ENCODE assay signal across 20 cellular contexts in the genomic region with DNA sequence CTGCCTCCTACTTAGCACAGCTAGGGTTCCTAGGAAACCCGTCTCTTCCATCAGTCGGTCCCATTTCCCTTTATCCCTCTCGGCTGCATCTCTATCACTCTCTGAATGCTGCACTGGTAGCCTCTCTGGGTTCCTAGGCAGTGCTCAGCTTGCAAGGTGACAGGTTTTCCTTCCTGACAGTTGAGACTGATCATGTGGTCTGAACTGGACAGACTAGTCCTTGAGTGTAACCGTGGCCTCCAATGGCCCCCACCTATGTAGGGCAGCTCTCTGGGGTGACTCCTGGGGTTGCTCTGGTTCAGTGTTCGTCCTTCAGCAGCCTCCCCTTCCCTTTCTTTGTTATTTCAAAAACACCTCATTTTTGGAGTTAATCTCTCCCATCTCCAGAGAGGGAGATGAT. TPM values are rescaled to one million over a fixed set of nuclear protein-coding genes. Genes with fewer than 3 reads are reported as not detected.
DNase-seq lines count a peak whose midpoint lies in the region; ATAC-seq and TF ChIP-seq lines count a peak whose summit lies in the region.
"Had no signal": no experiment of that assay in that cellular context is flagged by ENCODE, and none has a peak within 500 bp of the region (broad histone marks: within the 10 kb centered on the region; RNA-seq: fewer than 3 reads in every experiment).

No MANE protein-coding gene starts in this region.

- H3K27me3 ChIP-seq in left ventricle myocardium inferior (ENCODE audit: low read depth) (no peaks in the 10 kb centered on the region), right cardiac atrium (ENCODE audit: control insufficient read depth, insufficient read depth) (no peaks in the 10 kb centered on the region), right atrium auricular region (no peaks in the 10 kb centered on the region), SJCRH30 (no peaks in the 10 kb centered on the region)
- H3K27me3 ChIP-seq: Peyer's patch had no signal

- no peak overlapping the region for H3K4me3 ChIP-seq in left ventricle myocardium inferior
- no peak overlapping the region for H3K4me3 ChIP-seq in right cardiac atrium (ENCODE audit: low read length)
- no peak overlapping the region for H3K4me3 ChIP-seq in right atrium auricular region
- H3K4me3 ChIP-seq in SJCRH30, result no peak overlapping the region
- H3K4me3 ChIP-seq: Peyer's patch had no signal

- H3K9me3 ChIP-seq in left ventricle myocardium inferior (replicated peaks) (no peaks in the 10 kb centered on the region), right cardiac atrium (ENCODE audit: control insufficient read depth, low read length) (no peaks in the 10 kb centered on the region), right atrium auricular region (no peaks in the 10 kb centered on the region), SJCRH30 (replicated peaks) (no peaks in the 10 kb centered on the region)
- H3K9me3 ChIP-seq: Peyer's patch had no signal

- 80% methylated on average over 5 of the region's 5 CpGs for WGBS in right cardiac atrium

- H3K4me1 ChIP-seq in left ventricle myocardium inferior (peaks cover 61% of the 10 kb centered on the region), right cardiac atrium (ENCODE audit: control insufficient read depth, insufficient read depth, low read length) (peaks cover 15% of the 10 kb centered on the region), right atrium auricular region (peaks cover 0 to 54% of the 10 kb centered on the region in 2 donors), SJCRH30 (peaks cover 8% of the 10 kb centered on the region)

- TF ChIP-seq CTCF in left ventricle myocardium inferior (IDR thresholded peaks at IDR 0.05; ENCODE audit: borderline replicate concordance), result no peak
- no peak for TF ChIP-seq CTCF in right atrium auricular region (IDR thresholded peaks at IDR 0.05)
- TF ChIP-seq CTCF in progenitor cell of endocrine pancreas (IDR thresholded peaks at IDR 0.05; ENCODE audit: unreplicated experiment), result no peak

- H3K9me3 Mint-ChIP-seq in progenitor cell of endocrine pancreas (ENCODE audit: low read depth), result no peaks in the 10 kb centered on the region
- H3K9me3 Mint-ChIP-seq: activated CD4-positive, alpha-beta T cell treated with anti-CD3 and anti-CD28 coated beads, Interleukin-2, amount 10 ng/mL, durations not matched to agents 24 days and 14 days; activated naive CD8-positive, alpha-beta T cell treated with anti-CD3 and anti-CD28 coated beads for 36 hours had no signal

- intact Hi-C loops in left ventricle myocardium inferior (cut with micrococcal nuclease), result no loop called here
- intact Hi-C loops in right cardiac atrium (cut with DNase I), result no loop called here

- H3K27ac Mint-ChIP-seq in progenitor cell of endocrine pancreas, result peak overlapping the region; percentile 29
- H3K27ac Mint-ChIP-seq: activated CD4-positive, alpha-beta T cell treated with anti-CD3 and anti-CD28 coated beads, Interleukin-2, amount 10 ng/mL, durations not matched to agents 24 days and 14 days; activated naive CD8-positive, alpha-beta T cell treated with anti-CD3 and anti-CD28 coated beads for 36 hours had no signal

- H3K27ac ChIP-seq in left ventricle myocardium inferior (replicated peaks) (peak overlapping the region; percentile 75), right cardiac atrium (ENCODE audit: low read length) (no peak overlapping the region), right atrium auricular region (peak overlapping the region; percentile 72 to 74), SJCRH30 (no peak overlapping the region)

- peaks cover 6% of the 10 kb centered on the region for H3K36me3 ChIP-seq in left ventricle myocardium inferior
- H3K36me3 ChIP-seq in right atrium auricular region, result no peaks in the 10 kb centered on the region
- no peaks in the 10 kb centered on the region for H3K36me3 ChIP-seq in SJCRH30
- H3K36me3 ChIP-seq: Peyer's patch had no signal

- H3K36me3 Mint-ChIP-seq in progenitor cell of endocrine pancreas (ENCODE audit: insufficient read depth), result no peaks in the 10 kb centered on the region
- H3K36me3 Mint-ChIP-seq: activated naive CD8-positive, alpha-beta T cell treated with anti-CD3 and anti-CD28 coated beads for 36 hours had no signal

- H3K4me3 Mint-ChIP-seq in progenitor cell of endocrine pancreas (ENCODE audit: low read depth), result no peak overlapping the region
- H3K4me3 Mint-ChIP-seq: activated CD4-positive, alpha-beta T cell treated with anti-CD3 and anti-CD28 coated beads, Interleukin-2, amount 10 ng/mL, durations not matched to agents 24 days and 14 days; activated naive CD8-positive, alpha-beta T cell treated with anti-CD3 and anti-CD28 coated beads for 36 hours had no signal

- DNase-seq in left ventricle myocardium inferior, result no peak
- DNase-seq in right cardiac atrium, result no peak
- no peak for DNase-seq in right atrium auricular region (ENCODE audit: low spot score)
- no peak for DNase-seq in progenitor cell of endocrine pancreas (ENCODE audit: low spot score, unreplicated experiment)
- no peak for DNase-seq in SJCRH30
- no peak for DNase-seq in NCI-H1694 treated with DMSO at 0.1 percent for 48 hours (lab: John Stamatoyannopoulos, UW)
- no peak for DNase-seq in effector CD4-positive, alpha-beta T cell
- DNase-seq: ACHN; activated CD4-positive, alpha-beta T cell treated with anti-CD3 and anti-CD28 coated beads, Interleukin-2, amount 10 ng/mL, durations not matched to agents 24 days and 14 days; activated CD8-positive, alpha-beta memory T cell treated with anti-CD3 and anti-CD28 coated beads, Interleukin-2, amount 50 U/mL, for 48 hours; activated naive CD8-positive, alpha-beta T cell treated with anti-CD3 and anti-CD28 coated beads for 36 hours; EL; foreskin fibroblast; KBM-7; NCI-H1105 treated with DMSO at 0.1 percent for 48 hours; NCI-H2171; Peyer's patch; stimulated activated CD4-positive, alpha-beta T cell treated with anti-CD3 and anti-CD28 coated beads, Interleukin-4, amount 100 ng/mL, for 4 hours had no signal

- peaks cover 39% of the 10 kb centered on the region for H3K4me1 Mint-ChIP-seq in progenitor cell of endocrine pancreas (ENCODE audit: low read depth)

- H3K27me3 Mint-ChIP-seq in progenitor cell of endocrine pancreas, result no peaks in the 10 kb centered on the region
- H3K27me3 Mint-ChIP-seq: activated naive CD8-positive, alpha-beta T cell treated with anti-CD3 and anti-CD28 coated beads for 36 hours had no signal

- ATAC-seq in right cardiac atrium (no peak), HG03108 (IDR thresholded peaks at IDR 0.05; ENCODE audit: unreplicated experiment) (no peak)

RNA-seq across cellular contexts. Expression of gene TMEM8B, which starts 3.8 kb away (rescaled TPM):
- 17.5 TPM for total RNA-seq in left ventricle myocardium inferior
- total RNA-seq in right cardiac atrium, result 10 to 100 TPM; 19.5 to 21.3 (median 21.0) TPM
- polyA plus RNA-seq in right cardiac atrium, result 12.7 TPM
- 10 to 100 TPM; 10.3 TPM for total RNA-seq in right atrium auricular region
- 24.1 and 25.4 TPM in 2 replicates for total RNA-seq in progenitor cell of endocrine pancreas
- total RNA-seq in SJCRH30 (2014; rRNA removed; shearing (Covaris generic)), result 1.7 and 2.1 TPM in 2 replicates

RNA-seq across cellular contexts. Expression of gene FAM221B, which starts 4.3 kb away (rescaled TPM):
- total RNA-seq in left ventricle myocardium inferior (not detected), right cardiac atrium (not detected), right atrium auricular region (not detected), progenitor cell of endocrine pancreas (not detected in 2 replicates)
- polyA plus RNA-seq in right cardiac atrium, result not detected
- not detected in 2 replicates for total RNA-seq in SJCRH30 (2014; rRNA removed; shearing (Covaris generic))
- total RNA-seq: activated CD4-positive, alpha-beta T cell treated with anti-CD3 and anti-CD28 coated beads, Interleukin-2, amount 10 ng/mL, durations not matched to agents 24 days and 14 days; activated naive CD8-positive, alpha-beta T cell treated with anti-CD3 and anti-CD28 coated beads for 36 hours; lung microvascular endothelial cell; Peyer's patch had no signal

RNA-seq across cellular contexts. Expression of gene HINT2, which starts 18.0 kb away (rescaled TPM):
- total RNA-seq in left ventricle myocardium inferior (71.1 TPM), right cardiac atrium (10 to 100 TPM; 56.7 to 60.7 (median 59.0) TPM), right atrium auricular region (10 to 100 TPM; 31.3 to 35.0 TPM), progenitor cell of endocrine pancreas (37.7 and 41.5 TPM in 2 replicates)
- polyA plus RNA-seq in right cardiac atrium, result 108 TPM
- total RNA-seq in SJCRH30 (2014; rRNA removed; shearing (Covaris generic)), result 21.3 and 28.2 TPM in 2 replicates

RNA-seq across cellular contexts. Expression of gene SPAG8, which starts 20.8 kb away (rescaled TPM):
- 3.4 TPM for total RNA-seq in left ventricle myocardium inferior
- total RNA-seq in right cardiac atrium, result 1 to 10 TPM; 2.6 to 6.0 (median 4.9) TPM
- polyA plus RNA-seq in right cardiac atrium, result 5.4 TPM
- 1 to 10 TPM; 1.6 to 4.1 TPM for total RNA-seq in right atrium auricular region
- total RNA-seq in progenitor cell of endocrine pancreas, result 2.9 and 3.2 TPM in 2 replicates
- 0.20 and 0.63 TPM in 2 replicates for total RNA-seq in SJCRH30 (2014; rRNA removed; shearing (Covaris generic))
- total RNA-seq: lung microvascular endothelial cell had no signal

RNA-seq across cellular contexts. Expression of gene OR13J1, which starts 37.4 kb away (rescaled TPM):
- not detected for total RNA-seq in left ventricle myocardium inferior
- total RNA-seq in right cardiac atrium, result not detected
- not detected for polyA plus RNA-seq in right cardiac atrium
- total RNA-seq in right atrium auricular region, result not detected
- total RNA-seq in progenitor cell of endocrine pancreas, result not detected in 2 replicates
- total RNA-seq in SJCRH30 (2014; rRNA removed; shearing (Covaris generic)), result not detected in 2 replicates
- total RNA-seq: activated CD4-positive, alpha-beta T cell treated with anti-CD3 and anti-CD28 coated beads, Interleukin-2, amount 10 ng/mL, durations not matched to agents 24 days and 14 days; activated naive CD8-positive, alpha-beta T cell treated with anti-CD3 and anti-CD28 coated beads for 36 hours; lung microvascular endothelial cell; Peyer's patch had no signal

Comparison
In these comparisons a context has a peak if more than half of its experiments do, and no peak if none do; other contexts are left out.
1. H3K27ac ChIP-seq: peak in left ventricle myocardium inferior (single experiment) and right atrium auricular region (2 of 2); none in right cardiac atrium (single experiment) and SJCRH30 (single experiment).